ENCODE assay signal across 9 cellular contexts in the genomic region with DNA sequence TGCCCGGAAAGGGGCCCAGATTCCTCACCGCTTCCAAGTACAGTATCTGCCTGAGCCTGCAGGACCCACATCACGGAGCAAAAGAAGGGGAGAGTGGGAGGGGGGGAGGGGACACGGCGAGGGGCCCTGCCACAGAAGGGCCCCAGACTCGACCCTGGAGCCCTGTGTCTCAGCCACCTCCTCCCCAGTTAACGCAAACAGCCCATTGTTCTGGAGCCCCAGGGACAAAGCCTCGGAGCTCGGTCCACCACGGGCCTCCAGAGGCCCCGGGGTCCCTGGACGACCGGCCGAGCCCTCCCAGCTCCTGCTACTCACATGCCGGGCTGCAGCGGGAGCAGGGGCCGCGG. TPM values are rescaled to one million over a fixed set of nuclear protein-coding genes. Genes with fewer than 3 reads are reported as not detected.
DNase-seq lines count a peak whose midpoint lies in the region; ATAC-seq and TF ChIP-seq lines count a peak whose summit lies in the region.
"Had no signal": no experiment of that assay in that cellular context is flagged by ENCODE, and none has a peak within 500 bp of the region (broad histone marks: within the 10 kb centered on the region; RNA-seq: fewer than 3 reads in every experiment).

No MANE protein-coding gene starts in this region.

- H3K4me1 Mint-ChIP-seq in naive thymus-derived CD8-positive, alpha-beta T cell, result peaks cover 10 to 24% (median 16%) of the 10 kb centered on the region in 4 donors

- ATAC-seq in heart left ventricle, result peak in 1 of 4 donors; percentile 6
- no peak for ATAC-seq in Right ventricle myocardium superior (ENCODE audit: poor library complexity)
- peak in 1 of 2 donors; percentile 6 for ATAC-seq in naive thymus-derived CD8-positive, alpha-beta T cell
- ATAC-seq in upper lobe of right lung, result no peak
- no peak for ATAC-seq in GM18505 (IDR thresholded peaks at IDR 0.05; ENCODE audit: unreplicated experiment)

- H3K27ac Mint-ChIP-seq in naive thymus-derived CD8-positive, alpha-beta T cell, result no peak overlapping the region

- no peaks in the 10 kb centered on the region for H3K36me3 Mint-ChIP-seq in naive thymus-derived CD8-positive, alpha-beta T cell

- peaks cover 13 to 61% (median 28%) of the 10 kb centered on the region in 9 donors for H3K27me3 ChIP-seq in heart left ventricle
- H3K27me3 ChIP-seq in upper lobe of right lung, result peaks cover 20% of the 10 kb centered on the region

- peak overlapping the region; percentile 41 to 87 (median 72) for H3K4me3 Mint-ChIP-seq in naive thymus-derived CD8-positive, alpha-beta T cell

- H3K4me3 ChIP-seq in heart left ventricle, result peak overlapping the region; percentile 11 to 55 (median 44)
- H3K4me3 ChIP-seq in coronary artery, result peak overlapping the region; percentile 69
- peak overlapping the region; percentile 54 for H3K4me3 ChIP-seq in upper lobe of right lung

- no peaks in the 10 kb centered on the region for H3K9me3 ChIP-seq in heart left ventricle
- H3K9me3 ChIP-seq in upper lobe of right lung, result no peaks in the 10 kb centered on the region

- H3K27ac ChIP-seq in heart left ventricle (no peak overlapping the region), coronary artery (no peak overlapping the region), upper lobe of right lung (peak overlapping the region; percentile 17)

- intact Hi-C loops in heart left ventricle (cut with DNase I), result no loop called here
- intact Hi-C loops in Right ventricle myocardium superior (cut with DNase I), result no loop called here
- intact Hi-C loops in upper lobe of right lung (cut with DNase I), result no loop called here

- 2 to 14% (median 4%) methylated on average over 1 to 18 of the region's 18 CpGs for WGBS in heart left ventricle, 4 donors

- peaks cover 0 to 22% (median 10%) of the 10 kb centered on the region in 12 donors for H3K4me1 ChIP-seq in heart left ventricle
- H3K4me1 ChIP-seq in upper lobe of right lung, result peaks cover 31% of the 10 kb centered on the region

- peaks cover 0 to 19% (median 3%) of the 10 kb centered on the region in 5 donors for H3K27me3 Mint-ChIP-seq in naive thymus-derived CD8-positive, alpha-beta T cell

- no peak for TF ChIP-seq CTCF in heart left ventricle (IDR thresholded peaks at IDR 0.05)
- no peak for TF ChIP-seq CTCF in coronary artery (IDR thresholded peaks at IDR 0.05)
- no peak for TF ChIP-seq CTCF in upper lobe of right lung (IDR thresholded peaks at IDR 0.05)
- TF ChIP-seq CTCF in GM20000 (IDR thresholded peaks at IDR 0.05; ENCODE audit: extremely low read depth, missing control alignments), result no peak

- H3K9me3 Mint-ChIP-seq in naive thymus-derived CD8-positive, alpha-beta T cell, result peaks cover 0 to 1% (median 0%) of the 10 kb centered on the region in 9 donors

- TF ChIP-seq POLR2A in heart left ventricle (IDR thresholded peaks at IDR 0.05) (no peak), GM18505 (IDR thresholded peaks at IDR 0.05; ENCODE audit: borderline replicate concordance, extremely low read depth, insufficient read depth, insufficient read length) (no peak)

- POLR2A ChIA-PET in naive thymus-derived CD8-positive, alpha-beta T cell (lab: Charles Lee), result no interaction called here

- DNase-seq in heart left ventricle (no peak), Right ventricle myocardium superior (no peak), coronary artery (ENCODE audit: low spot score) (no peak), upper lobe of right lung (no peak), inferior parietal cortex (ENCODE audit: extremely low spot score) (no peak), GM20000 (ENCODE audit: low spot score) (no peak)
- no peak for DNase-seq in naive thymus-derived CD8-positive, alpha-beta T cell
- DNase-seq: kidney glomerular epithelial cell had no signal

- H3K36me3 ChIP-seq in heart left ventricle (no peaks in the 10 kb centered on the region), upper lobe of right lung (no peaks in the 10 kb centered on the region)

RNA-seq across cellular contexts. Expression of a gene that starts 0.5 kb away (rescaled TPM):
- total RNA-seq in heart left ventricle (10 to 100 TPM in 2 of 9 donors, 1 to 10 TPM in 7; 1.9 to 16.2 (median 5.9) TPM), Right ventricle myocardium superior (7.3 TPM), upper lobe of right lung (96.6 TPM)
- polyA plus RNA-seq in heart left ventricle, result 1 to 10 TPM; 2.0 to 4.3 TPM
- total RNA-seq in naive thymus-derived CD8-positive, alpha-beta T cell, result 100 to 1,000 TPM; 197 to 198 TPM
- polyA plus RNA-seq in naive thymus-derived CD8-positive, alpha-beta T cell, result 1 to 10 TPM; 2.2 to 3.5 (median 2.5) TPM

RNA-seq across cellular contexts. Expression of a gene that starts 14.0 kb away (rescaled TPM):
- 10 to 100 TPM; 32.0 to 58.0 (median 48.8) TPM for total RNA-seq in heart left ventricle
- 10 to 100 TPM; 24.2 to 48.8 TPM for polyA plus RNA-seq in heart left ventricle
- total RNA-seq in Right ventricle myocardium superior, result 47.0 TPM
- 10 to 100 TPM; 57.4 to 61.7 TPM for total RNA-seq in naive thymus-derived CD8-positive, alpha-beta T cell
- polyA plus RNA-seq in naive thymus-derived CD8-positive, alpha-beta T cell, result 10 to 100 TPM; 41.9 to 48.3 (median 42.3) TPM
- total RNA-seq in upper lobe of right lung, result 47.5 TPM

RNA-seq across cellular contexts. Expression of a gene that starts 39.1 kb away (rescaled TPM):
- 10 to 100 TPM in 6 of 9 donors, 1 to 10 TPM in 3; 8.5 to 21.6 (median 11.3) TPM for total RNA-seq in heart left ventricle
- 10 to 100 TPM in 1 of 2 donors, 1 to 10 TPM in 1; 9.3 to 18.0 TPM for polyA plus RNA-seq in heart left ventricle
- 10.0 TPM for total RNA-seq in Right ventricle myocardium superior
- 10 to 100 TPM; 37.4 to 46.8 TPM for total RNA-seq in naive thymus-derived CD8-positive, alpha-beta T cell
- polyA plus RNA-seq in naive thymus-derived CD8-positive, alpha-beta T cell, result 10 to 100 TPM; 26.3 to 32.1 (median 26.4) TPM
- 18.5 TPM for total RNA-seq in upper lobe of right lung

RNA-seq across cellular contexts. Expression of a gene that starts 41.5 kb away (rescaled TPM):
- total RNA-seq in heart left ventricle, result under 1 TPM in 3 of 9 donors, not detected in 6; 0.15 to 0.53 (median 0.19) TPM
- polyA plus RNA-seq in heart left ventricle, result under 1 TPM; 0.01 to 0.11 TPM
- not detected for total RNA-seq in Right ventricle myocardium superior
- total RNA-seq in naive thymus-derived CD8-positive, alpha-beta T cell, result not detected
- polyA plus RNA-seq in naive thymus-derived CD8-positive, alpha-beta T cell, result under 1 TPM in 2 of 3 donors, not detected in 1; 0.04 to 0.06 TPM
- total RNA-seq in upper lobe of right lung, result 0.29 TPM
